In genomic region chr1:23996700-23997229, GRCh38 we compare ENCODE assay signal across 19 cellular contexts. TPM values are rescaled to one million over a fixed set of nuclear protein-coding genes. Genes with fewer than 3 reads are reported as not detected.
A peak's percentile ranks its signal among the peaks of the same experiment; 100 is the strongest.
DNase-seq lines count a peak whose midpoint lies in the region; TF ChIP-seq lines count a peak whose summit lies in the region.
"Had no signal": no experiment of that assay in that cellular context is flagged by ENCODE, and none has a peak within 500 bp of the region (broad histone marks: within the 10 kb centered on the region; RNA-seq: fewer than 3 reads in every experiment).

No MANE protein-coding gene starts in this region.

- peaks cover 0 to 9% (median 3%) of the 10 kb centered on the region in 4 donors for H3K4me1 ChIP-seq in esophagus muscularis mucosa
- H3K4me1 ChIP-seq: Caco-2 had no signal

- intact Hi-C loops in esophagus muscularis mucosa (cut with DNase I), result no loop called here

- no peaks in the 10 kb centered on the region for H3K36me3 ChIP-seq in esophagus muscularis mucosa
- H3K36me3 ChIP-seq: BLaER1, HAP-1 had no signal

- peak; percentile 26 for DNase-seq in NCI-H82 (lab: John Stamatoyannopoulos, UW)
- no peak for DNase-seq in NCI-H82 treated with DMSO at 0.1 percent for 48 hours (lab: John Stamatoyannopoulos, UW; ENCODE audit: unreplicated experiment)
- no peak for DNase-seq in HEK293T (ENCODE audit: extremely low spot score)
- peak; percentile 69 for DNase-seq in mucosa of gallbladder (ENCODE audit: low spot score)
- DNase-seq in NCI-H146 (lab: John Stamatoyannopoulos, UW), result no peak
- no peak for DNase-seq in esophagus muscularis mucosa (ENCODE audit: extremely low spot score)
- DNase-seq: Caco-2; CD4-positive, CD25-positive, alpha-beta regulatory T cell; CD8-positive, alpha-beta T cell; DMS 273 treated with DMSO at 0.1 percent for 48 hours; DMS79; EL; GDM1; GM23248 had no signal

- no peak overlapping the region for H3K27ac ChIP-seq in esophagus muscularis mucosa (replicated peaks in 1 of 4)
- H3K27ac ChIP-seq: 22Rv1, BLaER1, C4-2B, GM23248 had no signal

- 92% methylated on average over 10 of the region's 10 CpGs for WGBS in esophagus muscularis mucosa

- POLR2A ChIA-PET in HEK293T (lab: Yijun Ruan, JAX), result interaction anchor here (0.6 to 1.6 kb wide), 2 partner anchors 16 to 30 kb away, joined by 3 to 6 read pairs; partner anchors contain the start of gene SRSF10

- TF ChIP-seq POLR2A in esophagus muscularis mucosa (IDR thresholded peaks at IDR 0.05; ENCODE audit: low read depth), result no peak

- no peak for TF ChIP-seq EP300 in esophagus muscularis mucosa (IDR thresholded peaks at IDR 0.05)

- CTCF ChIA-PET in HEK293T (lab: Yijun Ruan, JAX), result no interaction called here

- no peaks in the 10 kb centered on the region for H3K9me3 ChIP-seq in esophagus muscularis mucosa
- H3K9me3 ChIP-seq: BLaER1, Caco-2, HAP-1 had no signal

- no peak for TF ChIP-seq CTCF in esophagus muscularis mucosa (IDR thresholded peaks at IDR 0.05)

- no peak overlapping the region for H3K4me3 ChIP-seq in esophagus muscularis mucosa
- H3K4me3 ChIP-seq: BLaER1, GM12878, GM23248, HAP-1 had no signal

- H3K27me3 ChIP-seq in esophagus muscularis mucosa, result no peaks in the 10 kb centered on the region
- H3K27me3 ChIP-seq: BLaER1 had no signal

TF ChIP-seq in HEK293T, 16 proteins besides CTCF, POLR2A, EP300 and RAD21:
- TF ChIP-seq SUZ12 (IDR thresholded peaks at IDR 0.05) (no peak), NFRKB (IDR thresholded peaks at IDR 0.05) (no peak), ZNF384 (IDR thresholded peaks at IDR 0.05) (0 out of 2 replicates have a peak, but pooled peaks have one; percentile 15)

RNA-seq across cellular contexts. Expression of gene SRSF10, which starts 16.6 kb away (rescaled TPM):
- total RNA-seq in mucosa of gallbladder, result 78.9 TPM
- total RNA-seq in esophagus muscularis mucosa, result 10 to 100 TPM; 53.6 to 89.7 (median 56.6) TPM

RNA-seq across cellular contexts. Expression of gene PNRC2, which starts 37.1 kb away (rescaled TPM):
- total RNA-seq in mucosa of gallbladder (153 TPM), esophagus muscularis mucosa (100 to 1,000 TPM in 3 of 4 donors, 10 to 100 TPM in 1; 93.3 to 156 (median 138) TPM)

Comparison
In these comparisons a context has a peak if more than half of its experiments do, and no peak if none do; other contexts are left out.
1. DNase-seq: peak in NCI-H82 (single experiment) and mucosa of gallbladder (single experiment); none in NCI-H82 treated with DMSO at 0.1 percent for 48 hours (single experiment), HEK293T (single experiment), NCI-H146 (single experiment) and esophagus muscularis mucosa (single experiment).